In genomic region chr5:126774595-126774994, GRCh38 we compare ENCODE assay signal across 5 cellular contexts. TPM values are rescaled to one million over a fixed set of nuclear protein-coding genes. Genes with fewer than 3 reads are reported as not detected.
A peak's percentile ranks its signal among the peaks of the same experiment; 100 is the strongest.
DNase-seq lines count a peak whose midpoint lies in the region; ATAC-seq, FAIRE-seq and TF ChIP-seq lines count a peak whose summit lies in the region.
"Not testable (repeated sequence)": the region's sequence is repeated elsewhere in the genome, so short reads cannot be mapped to it uniquely, and the experiment has no call there.

No MANE protein-coding gene starts in this region.

- not testable (repeated sequence) for TF ChIP-seq POLR2A in IMR-90 (IDR thresholded peaks at IDR 0.05; ENCODE audit: low read depth, low read length); GM12878 (IDR thresholded peaks at IDR 0.05; ENCODE audit: low read depth, low read length)

- DNase-seq in IMR-90; GM12878 (ENCODE audit: low read depth, low spot score): not testable (repeated sequence)
- DNase-seq in Right ventricle myocardium inferior (ENCODE audit: missing footprints) = peak; percentile 15
- peak; percentile 35 for DNase-seq in mesenteric fat pad (ENCODE audit: low spot score)

- in situ Hi-C loops in IMR-90 (cut with MboI; ENCODE audit: low sequenced_read_pairs) = loop anchor here (10.0 kb wide), 1 partner anchor 100 kb away; no protein-coding TSS in a partner anchor
- in situ Hi-C loops in GM12878 (cut with MboI) = loop anchor here (25.0 kb wide), 2 partner anchors 1313 to 1837 kb away; partner anchors contain the start of gene SLC12A2

- BruUV-seq in IMR-90 (replicated peaks; lab: Mats Ljungman, UMichigan); GM12878 (replicated peaks; lab: Mats Ljungman, UMichigan): not testable (repeated sequence)

- H3K27ac ChIP-seq in C4-2B = peak overlapping the region; percentile 18; the same call in 1 of the 2 replicates
- not testable (repeated sequence) for H3K27ac ChIP-seq in IMR-90 (ENCODE audit: insufficient read depth, low read length); GM12878 (ENCODE audit: control insufficient read depth, insufficient read depth)

- H4K20me1 ChIP-seq in IMR-90 (ENCODE audit: insufficient read depth, low read length); GM12878 (ENCODE audit: control insufficient read depth, insufficient read depth): not testable (repeated sequence)

- not testable (repeated sequence) for H3K4me1 ChIP-seq in IMR-90 (ENCODE audit: control insufficient read depth, insufficient read depth, low read length); GM12878 (ENCODE audit: control insufficient read depth, insufficient read depth, low read length)

- dilution Hi-C loops in IMR-90 (cut with HindIII; ENCODE audit: low sequenced_read_pairs, unreplicated experiment) = not testable (repeated sequence)

- not testable (repeated sequence) for H3K14ac ChIP-seq in IMR-90 (replicated peaks; ENCODE audit: low read depth, low read length)

- POLR2A ChIA-PET in IMR-90 (lab: Charles Lee; ENCODE audit: unreplicated experiment) = not testable (repeated sequence)
- POLR2A ChIA-PET in GM12878 (lab: Charles Lee) = interaction anchor here (0.8 to 9.6 kb wide), 4 partner anchors 15 to 97 kb away, joined by 3 to 140 read pairs (median 68); no protein-coding TSS in a partner anchor

- 94% methylated on average over 3 of the region's 14 CpGs; no CpG with 5 or more reads in 1 of the 2 experiments for WGBS in IMR-90 (ENCODE audit: extremely low coverage in 2 of 2, insufficient read length in 1 of 2), 2 experiments
- WGBS in GM12878 (ENCODE audit: insufficient coverage, insufficient replicate concordance, low lambda C conversion rate, missing lambda C conversion rate) = 98% methylated on average over 14 of the region's 14 CpGs

- FAIRE-seq in GM12878 (lab: Jason Lieb, UNC) = not testable (repeated sequence)

- not testable (repeated sequence) for H3K79me1 ChIP-seq in IMR-90 (ENCODE audit: low read depth in 1 of 2, low read length in 2 of 2)

- TF ChIP-seq CTCF in C4-2B (conservative IDR thresholded peaks at IDR 0.05); IMR-90 (conservative IDR thresholded peaks at IDR 0.05; ENCODE audit: low read depth, low read length); GM12878 (IDR thresholded peaks at IDR 0.05 in 2 of 3, conservative IDR thresholded peaks at IDR 0.05 in 1 of 3; ENCODE audit: control insufficient read depth in 2 of 3, extremely low read depth in 1 of 3, insufficient read depth in 1 of 3, low read depth in 3 of 3, low read length in 3 of 3): not testable (repeated sequence)

- not testable (repeated sequence) for H3K4me2 ChIP-seq in IMR-90 (ENCODE audit: low read depth, low read length); GM12878 (ENCODE audit: control insufficient read depth, insufficient read depth)

- not testable (repeated sequence) for H3K36me3 ChIP-seq in IMR-90 (ENCODE audit: control insufficient read depth, insufficient read depth, low read length); GM12878 (ENCODE audit: control insufficient read depth in 2 of 2, insufficient read depth in 2 of 2, low read length in 1 of 2)

- not testable (repeated sequence) for H3K4ac ChIP-seq in IMR-90 (ENCODE audit: low read depth, low read length)

- H3K9me3 ChIP-seq in IMR-90 (ENCODE audit: control insufficient read depth, insufficient read depth, low read length); GM12878 (replicated peaks; ENCODE audit: control insufficient read depth, insufficient read depth, low read length): not testable (repeated sequence)

- H3K4me3 ChIP-seq in IMR-90 (ENCODE audit: insufficient read depth, low read depth, low read length); GM12878: not testable (repeated sequence)

- not testable (repeated sequence) for H4K8ac ChIP-seq in IMR-90 (ENCODE audit: low read depth in 2 of 2, low read length in 2 of 2)

- not testable (repeated sequence) for TF ChIP-seq RAD21 in IMR-90 (IDR thresholded peaks at IDR 0.05; ENCODE audit: low read length); GM12878 (IDR thresholded peaks at IDR 0.05; ENCODE audit: insufficient read depth, low read depth, low read length)

- TF ChIP-seq EP300 in GM12878 (IDR thresholded peaks at IDR 0.05; ENCODE audit: borderline replicate concordance in 1 of 2, control insufficient read depth in 1 of 2, low read depth in 2 of 2, low read length in 2 of 2) = not testable (repeated sequence)

- H3K23ac ChIP-seq in IMR-90 (ENCODE audit: low read depth, low read length) = not testable (repeated sequence)

- not testable (repeated sequence) for H3K18ac ChIP-seq in IMR-90 (ENCODE audit: low read depth, low read length)

- peaks cover 27% of the 10 kb centered on the region for H3K79me2 ChIP-seq in GM12878 (ENCODE audit: control insufficient read depth, insufficient read depth, low read length)

- H3K56ac ChIP-seq in IMR-90 (ENCODE audit: extremely low read depth, insufficient read depth, low read length) = not testable (repeated sequence)

- CTCF ChIA-PET in IMR-90 (lab: Yijun Ruan, JAX) = not testable (repeated sequence)
- CTCF ChIA-PET in GM12878 (lab: Yijun Ruan, JAX) = interaction anchor here (1.8 to 10.4 kb wide), 3 partner anchors 14 to 94 kb away, joined by 3 to 445 read pairs (median 136); no protein-coding TSS in a partner anchor

- intact Hi-C loops in IMR-90 (cut with micrococcal nuclease); Right ventricle myocardium inferior (cut with DNase I): not testable (repeated sequence)
- intact Hi-C loops in GM12878 (cut with micrococcal nuclease; ENCODE audit: unreplicated experiment) = loop anchor here (10.0 kb wide), 1 partner anchor 330 kb away; no protein-coding TSS in a partner anchor

- ATAC-seq in IMR-90 (ENCODE audit: low read depth); GM12878; Right ventricle myocardium inferior: not testable (repeated sequence)

- H2BK5ac ChIP-seq in IMR-90 (ENCODE audit: low read depth, low read length, poor library complexity, severe bottlenecking) = not testable (repeated sequence)

- H3K27me3 ChIP-seq in IMR-90 (ENCODE audit: control insufficient read depth, insufficient read depth, low read length); GM12878 (replicated peaks in 1 of 2; ENCODE audit: control insufficient read depth in 2 of 2, insufficient read depth in 2 of 2, low read length in 1 of 2): not testable (repeated sequence)

- not testable (repeated sequence) for H2BK15ac ChIP-seq in IMR-90 (ENCODE audit: low read depth, low read length)

- SMC1A ChIA-PET in GM12878 (lab: Charles Lee; ENCODE audit: uncharacterized antibody, unreplicated experiment) = interaction anchor here (0.6 to 10.7 kb wide), 6 partner anchors 9 to 177 kb away, joined by 4 to 441 read pairs (median 10); no protein-coding TSS in a partner anchor

- not testable (repeated sequence) for H2AK9ac ChIP-seq in IMR-90 (replicated peaks; ENCODE audit: low read depth, low read length, poor library complexity)

- H4K91ac ChIP-seq in IMR-90 (ENCODE audit: insufficient read depth, low read depth, low read length) = not testable (repeated sequence)

- H3K9me1 ChIP-seq in IMR-90 (ENCODE audit: insufficient read depth, low read length) = not testable (repeated sequence)

- not testable (repeated sequence) for H2AK5ac ChIP-seq in IMR-90 (ENCODE audit: low read depth, low read length)

- H2BK20ac ChIP-seq in IMR-90 (ENCODE audit: low read depth, low read length) = not testable (repeated sequence)

- H2AFZ ChIP-seq in IMR-90 (replicated peaks; ENCODE audit: low read length, poor library complexity); GM12878 (ENCODE audit: control insufficient read depth, low read depth, low read length): not testable (repeated sequence)

- H2BK120ac ChIP-seq in IMR-90 (ENCODE audit: low read depth, low read length) = not testable (repeated sequence)

- RAD21 ChIA-PET in GM12878 (lab: Charles Lee; ENCODE audit: unreplicated experiment) = interaction anchor here (0.7 to 9.6 kb wide), 5 partner anchors 16 to 127 kb away, joined by 3 to 306 read pairs (median 5); no protein-coding TSS in a partner anchor

- H3K9ac ChIP-seq in IMR-90 (ENCODE audit: low read depth, low read length); GM12878 (ENCODE audit: control insufficient read depth, insufficient read depth, low read length): not testable (repeated sequence)

- not testable (repeated sequence) for H4K5ac ChIP-seq in IMR-90 (ENCODE audit: low read depth, low read length)

TF ChIP-seq in IMR-90, 13 proteins besides CTCF, POLR2A, EP300 and RAD21:
- peak; percentile 39; the same call in 1 of the 2 replicates for TF ChIP-seq CEBPB (IDR thresholded peaks at IDR 0.05; ENCODE audit: low read depth, low read length)

RNA-seq across cellular contexts. Expression of gene LMNB1, which starts 2.3 kb away (rescaled TPM):
- total RNA-seq in IMR-90 (2012; rRNA removed) = 53.6 and 68.6 TPM in 2 replicates
- polyA plus RNA-seq in IMR-90 (2012; rRNA removed) = 36.0 and 37.8 TPM in 2 replicates
- polyA plus RNA-seq in IMR-90 (2012; cell fraction: cytosol; rRNA removed) = 38.0 and 42.0 TPM in 2 replicates
- 12.0 and 34.2 TPM in 2 replicates for polyA plus RNA-seq in IMR-90 (2012; cell fraction: nucleus; rRNA removed; ENCODE audit: low replicate concordance)
- total RNA-seq in GM12878 (2013; cell fraction: nucleolus; rRNA removed) = 67.3 and 80.0 TPM in 2 replicates
- 116 and 123 TPM in 2 replicates for total RNA-seq in GM12878 (2014; rRNA removed)
- total RNA-seq in GM12878 (2014; rRNA removed; fragmentation: Illumina TruSeq; extraction: Trizol) = 150 and 152 TPM in 2 replicates
- total RNA-seq in GM12878 (2021) = 179 and 185 TPM in 2 replicates
- 48.5 TPM for polyA plus RNA-seq in GM12878 (2011; ENCODE audit: low read depth)
- polyA plus RNA-seq in GM12878 (2011; rRNA removed) = 69.2 and 99.2 TPM in 2 replicates
- polyA plus RNA-seq in GM12878 (2011; cell fraction: cytosol; rRNA removed) = 65.5 and 85.2 TPM in 2 replicates
- 44.1 and 80.2 TPM in 2 replicates for polyA plus RNA-seq in GM12878 (2011; cell fraction: nucleus; rRNA removed)
- polyA plus RNA-seq in GM12878 (2012) = 57.2 and 75.7 TPM in 2 replicates
- 176 and 215 TPM in 2 replicates for polyA plus RNA-seq in GM12878 (2014; fragmentation: Illumina TruSeq; extraction: Trizol)
- 1 to 10 TPM; 7.0 to 7.1 TPM for polyA plus RNA-seq in GM12878 (2014; fragmentation: Nextera tagmentation; extraction: Ambion mirVana)
- 104 and 110 TPM in 2 replicates for polyA plus RNA-seq in GM12878 (2014; rRNA removed)
- polyA plus RNA-seq in GM12878 (2016; fragmentation: Nextera tagmentation; extraction: Ambion mirVana) = 10 to 100 TPM; 29.5 to 31.3 TPM
- 34.5 and 57.8 TPM in 2 replicates for polyA minus RNA-seq in GM12878 (2011; rRNA and poly(A)+ RNA removed)
- 49.6 and 64.8 TPM in 2 replicates for polyA minus RNA-seq in GM12878 (2011; cell fraction: cytosol; rRNA and poly(A)+ RNA removed)
- 31.9 and 78.0 TPM in 2 replicates for polyA minus RNA-seq in GM12878 (2011; cell fraction: nucleus; rRNA and poly(A)+ RNA removed)
- total RNA-seq in Right ventricle myocardium inferior = 3.7 TPM
- total RNA-seq in mesenteric fat pad = 6.5 TPM
